ENCODE assay signal across 26 cellular contexts in genomic region chr15:73134196-73134595, GRCh38.
"Had no signal": no experiment of that assay in that cellular context is flagged by ENCODE, and none has a peak within 500 bp of the region (broad histone marks: within the 10 kb centered on the region; RNA-seq: fewer than 3 reads in every experiment).

No MANE protein-coding gene starts in this region.

- H3K9me3 ChIP-seq: stomach, suprapubic skin, testis, thoracic aorta, thyroid gland, tibial artery, tibial nerve, transverse colon, upper lobe of left lung, upper lobe of right lung, uterus, vagina had no signal

- ATAC-seq: stimulated activated effector memory CD8-positive, alpha-beta T cell treated with anti-CD3 and anti-CD28 coated beads, Interleukin-12 subunit alpha, Interleukin-12 subunit beta, amount 100 ng/mL, for 72 hours; stimulated activated memory B cell treated with anti-CD40 and anti-IgM and Interleukin-4, amounts not matched to agents 10 μg/mL and 1 μg/mL and 100 μg/mL, for 72 hours; stimulated activated naive B cell treated with anti-CD40 and anti-IgM and Interleukin-4, amounts not matched to agents 10 μg/mL and 1 μg/mL and 100 μg/mL, for 72 hours; stimulated activated naive CD8-positive, alpha-beta T cell treated with anti-CD3 and anti-CD28 coated beads, Interleukin-15, amount 100 ng/mL, for 72 hours; stimulated activated naive CD8-positive, alpha-beta T cell treated with anti-CD3 and anti-CD28 coated beads, Interleukin-15, Interleukin-2, amounts not matched to agents 100 U/mL and 50 U/mL, for 24 hours; upper lobe of right lung had no signal

- DNase-seq: stimulated activated CD4-positive, alpha-beta T cell treated with anti-CD3 and anti-CD28 coated beads, Interleukin-2, amount 100 ng/mL, for 48 hours; stimulated activated CD4-positive, alpha-beta T cell treated with anti-CD3 and anti-CD28 coated beads, Interleukin-4, amount 100 ng/mL, for 1 hour; stimulated activated CD4-positive, alpha-beta T cell treated with anti-CD3 and anti-CD28 coated beads, Interleukin-4, amount 100 ng/mL, for 24 hours; stimulated activated CD4-positive, alpha-beta T cell treated with anti-CD3 and anti-CD28 coated beads, Interleukin-4, amount 100 ng/mL, for 4 hours; stimulated activated CD8-positive, alpha-beta memory T cell treated with anti-CD3 and anti-CD28 coated beads, Interleukin-4, amount 100 ng/mL, for 48 hours; stimulated activated naive B cell treated with anti-CD40 and anti-IgM and Interleukin-4, amounts not matched to agents 10 μg/mL and 1 μg/mL and 100 μg/mL, for 72 hours; stimulated activated naive CD4-positive, alpha-beta T cell; stimulated activated naive CD4-positive, alpha-beta T cell treated with Interleukin-2 at 50 U/mL for 16 hours; stimulated activated naive CD8-positive, alpha-beta T cell treated with anti-CD3 and anti-CD28 coated beads, Interleukin-15, amount 100 ng/mL, for 72 hours; stimulated activated naive CD8-positive, alpha-beta T cell treated with anti-CD3 and anti-CD28 coated beads, Interleukin-15, Interleukin-2, amounts not matched to agents 100 U/mL and 50 U/mL, for 24 hours; stomach; substantia nigra; testis; thyroid gland; tibial artery; transverse colon; trophoblast cell; upper lobe of left lung; upper lobe of right lung; uterus had no signal

- H3K27ac ChIP-seq: stomach, suprapubic skin, testis, thoracic aorta, thyroid gland, tibial artery, tibial nerve, transverse colon, upper lobe of left lung, upper lobe of right lung, uterus, vagina had no signal

- H3K4me1 ChIP-seq: suprapubic skin, testis, thyroid gland, tibial nerve, upper lobe of right lung, uterus, vagina had no signal

- H3K27me3 ChIP-seq: stomach, suprapubic skin, testis, thyroid gland, tibial artery, tibial nerve, transverse colon, upper lobe of left lung, upper lobe of right lung, uterus, vagina had no signal

- H3K36me3 ChIP-seq: thoracic aorta, thyroid gland, upper lobe of right lung, uterus, vagina had no signal

- H3K4me3 ChIP-seq: stomach, suprapubic skin, testis, thoracic aorta, thyroid gland, tibial artery, tibial nerve, transverse colon, upper lobe of left lung, upper lobe of right lung, uterus, vagina had no signal
